ENCODE assay signal across 12 cellular contexts in genomic region chr9:120755044-120755443, GRCh38.
DNase-seq lines count a peak whose midpoint lies in the region; ATAC-seq and TF ChIP-seq lines count a peak whose summit lies in the region.
"Had no signal": no experiment of that assay in that cellular context is flagged by ENCODE, and none has a peak within 500 bp of the region (broad histone marks: within the 10 kb centered on the region; RNA-seq: fewer than 3 reads in every experiment).

No MANE protein-coding gene starts in this region.

- H3K4me3 ChIP-seq in GM12865 (ENCODE audit: low read depth, low read length): no peak overlapping the region
- H3K4me3 ChIP-seq: neural progenitor cell, upper lobe of left lung had no signal

- TF ChIP-seq CTCF in GM12865 (IDR thresholded peaks at IDR 0.05; ENCODE audit: insufficient read depth, low read depth, low read length, missing control alignments): no peak

- DNase-seq in GM12865 (ENCODE audit: low read depth) (peak; percentile 21), DMS53 (lab: John Stamatoyannopoulos, UW) (no peak), SW480 (ENCODE audit: low spot score) (no peak), 8988T (no peak), Kasumi-1 (lab: John Stamatoyannopoulos, UW) (no peak)
- DNase-seq: retina, Right ventricle myocardium superior had no signal

- ATAC-seq in GM19395 (IDR thresholded peaks at IDR 0.05; ENCODE audit: unreplicated experiment) (peak; percentile 82), HG02678 (IDR thresholded peaks at IDR 0.05; ENCODE audit: unreplicated experiment) (peak; percentile 91), HG03432 (IDR thresholded peaks at IDR 0.05; ENCODE audit: unreplicated experiment) (peak; percentile 88)
